Comparison of ENCODE assay signal across 6 cellular contexts in genomic region chr4:675036-675804, GRCh38. TPM values are rescaled to one million over a fixed set of nuclear protein-coding genes. Genes with fewer than 3 reads are reported as not detected.
DNase-seq lines count a peak whose midpoint lies in the region; ATAC-seq and TF ChIP-seq lines count a peak whose summit lies in the region.

No MANE protein-coding gene starts in this region.

- H3K27ac ChIP-seq in right lobe of liver: peak overlapping the region; percentile 83 to 97 (median 92)

- POLR2A ChIA-PET in activated CD8-positive, alpha-beta T cell treated with anti-CD3 and anti-CD28 coated beads, Interleukin-2, amount 10 ng/mL, durations not matched to agents 7 days and 5 days (lab: Charles Lee): interaction anchor here (1.0 to 2.1 kb wide), 4 partner anchors 11 to 72 kb away, joined by 4 to 7 read pairs (median 6); no protein-coding TSS in a partner anchor

- no peak for DNase-seq in activated CD8-positive, alpha-beta T cell treated with anti-CD3 and anti-CD28 coated beads, Interleukin-2, amount 10 ng/mL, durations not matched to agents 7 days and 5 days
- DNase-seq in right lobe of liver: no peak
- no peak for DNase-seq in A172 (ENCODE audit: low spot score)
- no peak for DNase-seq in GM20000 (ENCODE audit: low spot score)

- peaks cover 20% of the 10 kb centered on the region for H3K4me1 Mint-ChIP-seq in activated CD8-positive, alpha-beta T cell treated with anti-CD3 and anti-CD28 coated beads, Interleukin-2, amount 10 ng/mL, durations not matched to agents 7 days and 5 days (ENCODE audit: low read depth)

- no peaks in the 10 kb centered on the region for H3K27me3 ChIP-seq in right lobe of liver

- peaks cover 31% of the 10 kb centered on the region for H3K36me3 Mint-ChIP-seq in activated CD8-positive, alpha-beta T cell treated with anti-CD3 and anti-CD28 coated beads, Interleukin-2, amount 10 ng/mL, durations not matched to agents 7 days and 5 days (ENCODE audit: low read depth)

- H3K4me3 Mint-ChIP-seq in activated CD8-positive, alpha-beta T cell treated with anti-CD3 and anti-CD28 coated beads, Interleukin-2, amount 10 ng/mL, durations not matched to agents 7 days and 5 days: peak overlapping the region; percentile 86

- H3K27ac Mint-ChIP-seq in activated CD8-positive, alpha-beta T cell treated with anti-CD3 and anti-CD28 coated beads, Interleukin-2, amount 10 ng/mL, durations not matched to agents 7 days and 5 days: peak overlapping the region; percentile 90

- intact Hi-C loops in right lobe of liver (cut with DNase I): no loop called here

- peak; percentile 4 for ATAC-seq in HG02588 (IDR thresholded peaks at IDR 0.05; ENCODE audit: unreplicated experiment)
- no peak for ATAC-seq in activated CD8-positive, alpha-beta T cell treated with anti-CD3 and anti-CD28 coated beads, Interleukin-2, amount 10 ng/mL, durations not matched to agents 7 days and 5 days
- peak; percentile 1 to 9 (median 2) for ATAC-seq in right lobe of liver
- no peak for ATAC-seq in HG03442 (IDR thresholded peaks at IDR 0.05; ENCODE audit: unreplicated experiment)

- no peak for TF ChIP-seq CTCF in right lobe of liver (IDR thresholded peaks at IDR 0.05)
- TF ChIP-seq CTCF in GM20000 (IDR thresholded peaks at IDR 0.05; ENCODE audit: extremely low read depth, missing control alignments): no peak

- 80% methylated on average over 1 of the region's 23 CpGs for WGBS in right lobe of liver (ENCODE audit: insufficient coverage, low coverage, low lambda C conversion rate, missing lambda C conversion rate)

- H3K9me3 Mint-ChIP-seq in activated CD8-positive, alpha-beta T cell treated with anti-CD3 and anti-CD28 coated beads, Interleukin-2, amount 10 ng/mL, durations not matched to agents 7 days and 5 days (ENCODE audit: insufficient read depth): no peaks in the 10 kb centered on the region

- peak overlapping the region; percentile 89 to 98 (median 95) for H3K4me3 ChIP-seq in right lobe of liver

- H3K9me3 ChIP-seq in right lobe of liver: no peaks in the 10 kb centered on the region

- no peak for TF ChIP-seq POLR2A in right lobe of liver (IDR thresholded peaks at IDR 0.05)

- H3K36me3 ChIP-seq in right lobe of liver: peaks cover 0 to 16% (median 7%) of the 10 kb centered on the region in 4 donors

- peaks cover 0 to 16% (median 2%) of the 10 kb centered on the region in 4 donors for H3K4me1 ChIP-seq in right lobe of liver

- CTCF ChIA-PET in activated CD8-positive, alpha-beta T cell treated with anti-CD3 and anti-CD28 coated beads, Interleukin-2, amount 10 ng/mL, durations not matched to agents 7 days and 5 days (lab: Charles Lee): interaction anchor here (1.4 to 2.6 kb wide), 2 partner anchors 9 to 16 kb away, joined by 5 to 6 read pairs; no protein-coding TSS in a partner anchor

- H3K27me3 Mint-ChIP-seq in activated CD8-positive, alpha-beta T cell treated with anti-CD3 and anti-CD28 coated beads, Interleukin-2, amount 10 ng/mL, durations not matched to agents 7 days and 5 days (ENCODE audit: low read depth): no peaks in the 10 kb centered on the region

RNA-seq across cellular contexts. Expression of gene MYL5, which starts 0.9 kb away (rescaled TPM):
- 10 to 100 TPM; 11.6 to 19.3 TPM for total RNA-seq in activated CD8-positive, alpha-beta T cell treated with anti-CD3 and anti-CD28 coated beads, Interleukin-2, amount 10 ng/mL, durations not matched to agents 7 days and 5 days
- total RNA-seq in right lobe of liver: 1 to 10 TPM; 6.9 to 9.2 (median 8.4) TPM
- total RNA-seq in A172 (2014; rRNA removed; shearing (Covaris generic)): 19.0 and 25.0 TPM in 2 replicates

RNA-seq across cellular contexts. Expression of gene ATP5ME, which starts 1.1 kb away (rescaled TPM):
- 100 to 1,000 TPM; 243 to 267 TPM for total RNA-seq in activated CD8-positive, alpha-beta T cell treated with anti-CD3 and anti-CD28 coated beads, Interleukin-2, amount 10 ng/mL, durations not matched to agents 7 days and 5 days
- total RNA-seq in right lobe of liver: 100 to 1,000 TPM in 4 of 6 experiments, 10 to 100 TPM in 2; 78.2 to 225 (median 162) TPM
- total RNA-seq in A172 (2014; rRNA removed; shearing (Covaris generic)): 118 and 201 TPM in 2 replicates

RNA-seq across cellular contexts. Expression of gene SLC49A3, which starts 13.7 kb away (rescaled TPM):
- total RNA-seq in activated CD8-positive, alpha-beta T cell treated with anti-CD3 and anti-CD28 coated beads, Interleukin-2, amount 10 ng/mL, durations not matched to agents 7 days and 5 days: under 1 TPM; 0.37 to 0.89 TPM
- total RNA-seq in right lobe of liver: 1 to 10 TPM; 2.9 to 9.0 (median 5.2) TPM
- 0.26 and 0.81 TPM in 2 replicates for total RNA-seq in A172 (2014; rRNA removed; shearing (Covaris generic))

RNA-seq across cellular contexts. Expression of gene PCGF3, which starts 30.4 kb away (rescaled TPM):
- total RNA-seq in activated CD8-positive, alpha-beta T cell treated with anti-CD3 and anti-CD28 coated beads, Interleukin-2, amount 10 ng/mL, durations not matched to agents 7 days and 5 days: 10 to 100 TPM; 33.5 to 36.2 TPM
- 10 to 100 TPM; 13.0 to 23.5 (median 14.7) TPM for total RNA-seq in right lobe of liver
- 38.4 and 56.3 TPM in 2 replicates for total RNA-seq in A172 (2014; rRNA removed; shearing (Covaris generic))

RNA-seq across cellular contexts. Expression of gene PDE6B, which starts 49.8 kb away (rescaled TPM):
- total RNA-seq in activated CD8-positive, alpha-beta T cell treated with anti-CD3 and anti-CD28 coated beads, Interleukin-2, amount 10 ng/mL, durations not matched to agents 7 days and 5 days: 10 to 100 TPM; 16.1 to 17.7 TPM
- total RNA-seq in right lobe of liver: 1 to 10 TPM in 1 of 6 experiments, under 1 TPM in 4, not detected in 1; 0.24 to 1.9 (median 0.76) TPM
- not detected in 2 replicates for total RNA-seq in A172 (2014; rRNA removed; shearing (Covaris generic))

Comparison
In these comparisons a context has a peak if more than half of its experiments do, and no peak if none do; other contexts are left out.
1. ATAC-seq: peak in HG02588 (single experiment) and right lobe of liver (4 of 4); none in activated CD8-positive, alpha-beta T cell treated with anti-CD3 and anti-CD28 coated beads, Interleukin-2, amount 10 ng/mL, durations not matched to agents 7 days and 5 days (single experiment) and HG03442 (single experiment).